ENCODE assay signal across 1 cellular context in genomic region chr3:195150194-195151118, GRCh38.
TF ChIP-seq lines count a peak whose summit lies in the region.

No MANE protein-coding gene starts in this region.

TF ChIP-seq in GM12878, 131 proteins besides CTCF, POLR2A, EP300 and RAD21 (continued from another document and continues in another):
- TF ChIP-seq PBX3 (IDR thresholded peaks at IDR 0.05; ENCODE audit: insufficient replicate concordance, low read depth, low read length) (no peak), NKRF (conservative IDR thresholded peaks at IDR 0.05) (no peak), LARP7 (IDR thresholded peaks at IDR 0.05) (no peak; the same call in 1 of the 2 replicates), ZBTB4 (CRISPR knock-in tag; IDR thresholded peaks at IDR 0.05) (no peak), MTA3 (IDR thresholded peaks at IDR 0.05; ENCODE audit: borderline replicate concordance, low read length) (peak; percentile 45; the same call in 1 of the 2 replicates), CREM (IDR thresholded peaks at IDR 0.05; ENCODE audit: low read depth) (0 out of 2 replicates have a peak, but pooled peaks have one; percentile 2), ATF2 (IDR thresholded peaks at IDR 0.05; ENCODE audit: low read length) (no peak), ZBED1 (IDR thresholded peaks at IDR 0.05; ENCODE audit: borderline replicate concordance) (no peak; the same call in 1 of the 2 replicates), USF1 (IDR thresholded peaks at IDR 0.05; ENCODE audit: borderline replicate concordance, extremely low read length, insufficient read depth, low read depth, low read length) (no peak), NR2C2 (IDR thresholded peaks at IDR 0.05; ENCODE audit: borderline replicate concordance, control insufficient read depth, insufficient read length, low read depth) (no peak), REST (IDR thresholded peaks at IDR 0.05; ENCODE audit: low read depth, low read length) (0 out of 2 replicates have a peak, but pooled peaks have one; percentile 21), SMC3 (IDR thresholded peaks at IDR 0.05; ENCODE audit: borderline replicate concordance, low read length) (no peak), HSF1 (IDR thresholded peaks at IDR 0.05; ENCODE audit: low read depth, low read length) (no peak), E2F4 (IDR thresholded peaks at IDR 0.05; ENCODE audit: low read depth, low read length) (no peak), ZNF217 (IDR thresholded peaks at IDR 0.05) (peak; percentile 93), CREB1 (IDR thresholded peaks at IDR 0.05; ENCODE audit: low read depth) (0 out of 2 replicates have a peak, but pooled peaks have one; percentile 11), ASH2L (IDR thresholded peaks at IDR 0.05; ENCODE audit: borderline replicate concordance, low read depth) (no peak), SMAD1 (IDR thresholded peaks at IDR 0.05; ENCODE audit: low read depth, partially characterized antibody) (peak; percentile 53), NFXL1 (IDR thresholded peaks at IDR 0.05; ENCODE audit: borderline replicate concordance) (no peak; the same call in 1 of the 2 replicates), NFYA (IDR thresholded peaks at IDR 0.05; ENCODE audit: borderline replicate concordance, low read depth, low read length) (no peak), TAF1 (IDR thresholded peaks at IDR 0.05; ENCODE audit: borderline replicate concordance, low read depth, low read length) (peak; percentile 90), KLF5 (IDR thresholded peaks at IDR 0.05; ENCODE audit: partially characterized antibody) (no peak), SREBF2 (IDR thresholded peaks at IDR 0.05; ENCODE audit: low read length) (no peak), EED (IDR thresholded peaks at IDR 0.05; ENCODE audit: low read depth) (peak; percentile 79), GABPA (IDR thresholded peaks at IDR 0.05; ENCODE audit: low read depth) (no peak), FOXM1 (IDR thresholded peaks at IDR 0.05; ENCODE audit: low read depth, low read length) (no peak), RBBP5 (conservative IDR thresholded peaks at IDR 0.05) (no peak), RAD51 (IDR thresholded peaks at IDR 0.05) (0 out of 2 replicates have a peak, but pooled peaks have one; percentile 31), SRF (IDR thresholded peaks at IDR 0.05; ENCODE audit: low read depth in 2 of 2, low read length in 2 of 2) (no peak), FOXK2 (IDR thresholded peaks at IDR 0.05) (no peak), CBX5 (IDR thresholded peaks at IDR 0.05; ENCODE audit: low read depth) (no peak), STAT1 (conservative IDR thresholded peaks at IDR 0.05) (no peak), ZNF592 (IDR thresholded peaks at IDR 0.05) (no peak), NR2C1 (IDR thresholded peaks at IDR 0.05) (no peak), ZBTB33 (IDR thresholded peaks at IDR 0.05) (no peak), JUND (IDR thresholded peaks at IDR 0.05; ENCODE audit: low read depth, low read length) (no peak)
